ENCODE assay signal across 9 cellular contexts in genomic region chr1:3747522-3747848, GRCh38. TPM values are rescaled to one million over a fixed set of nuclear protein-coding genes. Genes with fewer than 3 reads are reported as not detected.
DNase-seq lines count a peak whose midpoint lies in the region; ATAC-seq and TF ChIP-seq lines count a peak whose summit lies in the region.
"Had no signal": no experiment of that assay in that cellular context is flagged by ENCODE, and none has a peak within 500 bp of the region (broad histone marks: within the 10 kb centered on the region; RNA-seq: fewer than 3 reads in every experiment).

No MANE protein-coding gene starts in this region.

- BruUV-seq in MCF 10A (replicated peaks; lab: Mats Ljungman, UMichigan): no TSS peak

- no peak for TF ChIP-seq CTCF in MCF 10A (IDR thresholded peaks at IDR 0.05; ENCODE audit: unreplicated experiment)
- no peak for TF ChIP-seq CTCF in mucosa of descending colon (IDR thresholded peaks at IDR 0.05)
- no peak for TF ChIP-seq CTCF in type B pancreatic cell (conservative IDR thresholded peaks at IDR 0.05)

- no peaks in the 10 kb centered on the region for H3K36me3 Mint-ChIP-seq in activated naive CD4-positive, alpha-beta T cell treated with anti-CD3 and anti-CD28 coated beads, Interleukin-2, amount 10 ng/mL, durations not matched to agents 7 days and 5 days
- peaks cover 16% of the 10 kb centered on the region for H3K36me3 Mint-ChIP-seq in MCF 10A (ENCODE audit: insufficient read depth, unreplicated experiment)
- H3K36me3 Mint-ChIP-seq in type B pancreatic cell: no peaks in the 10 kb centered on the region

- H3K9me3 Mint-ChIP-seq in activated naive CD4-positive, alpha-beta T cell treated with anti-CD3 and anti-CD28 coated beads, Interleukin-2, amount 10 ng/mL, durations not matched to agents 7 days and 5 days: no peaks in the 10 kb centered on the region
- H3K9me3 Mint-ChIP-seq in MCF 10A (ENCODE audit: unreplicated experiment) (no peaks in the 10 kb centered on the region), type B pancreatic cell (no peaks in the 10 kb centered on the region)

- H3K27me3 Mint-ChIP-seq in activated naive CD4-positive, alpha-beta T cell treated with anti-CD3 and anti-CD28 coated beads, Interleukin-2, amount 10 ng/mL, durations not matched to agents 7 days and 5 days: peaks cover 13% of the 10 kb centered on the region
- H3K27me3 Mint-ChIP-seq in MCF 10A (ENCODE audit: insufficient read depth, unreplicated experiment): peaks cover 22% of the 10 kb centered on the region
- peaks cover 24% of the 10 kb centered on the region for H3K27me3 Mint-ChIP-seq in type B pancreatic cell

- H3K4me3 ChIP-seq in mucosa of descending colon: peak overlapping the region; percentile 30

- H3K36me3 ChIP-seq in mucosa of descending colon (ENCODE audit: low read depth): no peaks in the 10 kb centered on the region

- CTCF ChIA-PET in activated naive CD4-positive, alpha-beta T cell treated with anti-CD3 and anti-CD28 coated beads, Interleukin-2, amount 10 ng/mL, durations not matched to agents 7 days and 5 days (lab: Charles Lee): no interaction called here
- CTCF ChIA-PET in MCF 10A (lab: Yijun Ruan, JAX): no interaction called here

- H3K4me3 Mint-ChIP-seq in activated naive CD4-positive, alpha-beta T cell treated with anti-CD3 and anti-CD28 coated beads, Interleukin-2, amount 10 ng/mL, durations not matched to agents 7 days and 5 days: peak overlapping the region; percentile 69
- H3K4me3 Mint-ChIP-seq in MCF 10A (ENCODE audit: unreplicated experiment) (peak overlapping the region; percentile 72), type B pancreatic cell (peak overlapping the region; percentile 80)

- peaks cover 7% of the 10 kb centered on the region for H3K4me1 ChIP-seq in mucosa of descending colon (ENCODE audit: low read depth)

- intact Hi-C loops in MCF 10A (cut with micrococcal nuclease): no loop called here
- intact Hi-C loops in mucosa of descending colon (cut with DNase I, micrococcal nuclease): no loop called here

- peaks cover 30% of the 10 kb centered on the region for H3K4me1 Mint-ChIP-seq in activated naive CD4-positive, alpha-beta T cell treated with anti-CD3 and anti-CD28 coated beads, Interleukin-2, amount 10 ng/mL, durations not matched to agents 7 days and 5 days
- H3K4me1 Mint-ChIP-seq in MCF 10A (ENCODE audit: insufficient read depth, unreplicated experiment): peaks cover 24% of the 10 kb centered on the region
- peaks cover 12% of the 10 kb centered on the region for H3K4me1 Mint-ChIP-seq in type B pancreatic cell (ENCODE audit: unreplicated experiment)

- no peak for ATAC-seq in mucosa of descending colon
- ATAC-seq in GM21528 (IDR thresholded peaks at IDR 0.05; ENCODE audit: low FRiP score, unreplicated experiment): no peak

- POLR2A ChIA-PET in MCF 10A (lab: Yijun Ruan, JAX): interaction anchor here (1.1 kb wide), 1 partner anchor 48 kb away, joined by 7 read pairs; the partner anchor contains the start of gene LRRC47

- no peaks in the 10 kb centered on the region for H3K9me3 ChIP-seq in mucosa of descending colon

- H3K27ac Mint-ChIP-seq in activated naive CD4-positive, alpha-beta T cell treated with anti-CD3 and anti-CD28 coated beads, Interleukin-2, amount 10 ng/mL, durations not matched to agents 7 days and 5 days: no peak overlapping the region
- H3K27ac Mint-ChIP-seq in MCF 10A (ENCODE audit: low read depth, unreplicated experiment) (no peak overlapping the region), type B pancreatic cell (no peak overlapping the region)

- DNase-seq in activated naive CD4-positive, alpha-beta T cell treated with anti-CD3 and anti-CD28 coated beads, Interleukin-2, amount 10 ng/mL, durations not matched to agents 7 days and 5 days: no peak
- DNase-seq in activated naive CD4-positive, alpha-beta T cell treated with Interleukin-2 at 50 U/mL for 16 hours: no peak
- DNase-seq in MCF 10A (ENCODE audit: unreplicated experiment) (no peak), mucosa of descending colon (no peak), type B pancreatic cell (ENCODE audit: extremely low spot score, unreplicated experiment) (no peak), foreskin melanocyte (no peak), NK-92 (lab: John Stamatoyannopoulos, UW; ENCODE audit: unreplicated experiment) (no peak)
- DNase-seq: amniotic stem cell had no signal

RNA-seq across cellular contexts. Expression of gene CCDC27, which starts 4.8 kb away (rescaled TPM):
- total RNA-seq in MCF 10A (2022): not detected in 2 replicates
- total RNA-seq in mucosa of descending colon: not detected
- not detected in 2 replicates for total RNA-seq in type B pancreatic cell (ENCODE audit: low replicate concordance)

RNA-seq across cellular contexts. Expression of gene SMIM1, which starts 25.1 kb away (rescaled TPM):
- total RNA-seq in MCF 10A (2022) (1.2 TPM in 1 of 2 replicates, not detected in the other), mucosa of descending colon (10 to 100 TPM in 1 of 3 donors, 1 to 10 TPM in 2; 1.6 to 16.1 (median 2.6) TPM), type B pancreatic cell (ENCODE audit: low replicate concordance) (10.8 and 15.1 TPM in 2 replicates)

RNA-seq across cellular contexts. Expression of gene LRRC47, which starts 48.8 kb away (rescaled TPM):
- total RNA-seq in MCF 10A (2022) (46.1 and 53.0 TPM in 2 replicates), mucosa of descending colon (10 to 100 TPM; 33.2 to 58.9 (median 34.7) TPM), type B pancreatic cell (ENCODE audit: low replicate concordance) (53.5 and 56.5 TPM in 2 replicates)
